Comparison of ENCODE assay signal across 7 cellular contexts in genomic region chr3:35946121-35946856, GRCh38.
DNase-seq lines count a peak whose midpoint lies in the region; ATAC-seq and TF ChIP-seq lines count a peak whose summit lies in the region.

No MANE protein-coding gene starts in this region.

- H3K4me1 Mint-ChIP-seq in brain (peaks cover 11% of the 10 kb centered on the region), neural crest cell (no peaks in the 10 kb centered on the region)

- H3K27me3 Mint-ChIP-seq in brain, result no peaks in the 10 kb centered on the region
- peaks cover 2% of the 10 kb centered on the region for H3K27me3 Mint-ChIP-seq in neural crest cell (ENCODE audit: low read depth)

- DNase-seq in M059J (ENCODE audit: low read depth) (peak; percentile 36), neural crest cell (ENCODE audit: low read depth, low spot score) (no peak), NCI-H187 treated with DMSO at 0.1 percent for 48 hours (lab: John Stamatoyannopoulos, UW) (no peak), G401 (ENCODE audit: low spot score) (no peak)

- H3K27ac Mint-ChIP-seq in brain (peak overlapping the region in 2 of 5 experiments; percentile 9 to 54), neural crest cell (ENCODE audit: unreplicated experiment) (no peak overlapping the region)

- in situ Hi-C loops in G401 (cut with HindIII; ENCODE audit: low sequenced_read_pairs), result no loop called here

- H3K9me3 Mint-ChIP-seq in brain (peaks cover 0 to 4% (median 0%) of the 10 kb centered on the region in 5 experiments), neural crest cell (no peaks in the 10 kb centered on the region)

- no peak for ATAC-seq in HG03342 (IDR thresholded peaks at IDR 0.05; ENCODE audit: unreplicated experiment)

- TF ChIP-seq CTCF in GM12873 (IDR thresholded peaks at IDR 0.05; ENCODE audit: insufficient read depth, low read depth, low read length, missing control alignments) (peak; percentile 42), brain (conservative IDR thresholded peaks at IDR 0.05) (peak; percentile 52 to 61), neural crest cell (conservative IDR thresholded peaks at IDR 0.05) (peak; percentile 65)

- H3K4me3 Mint-ChIP-seq in brain (no peak overlapping the region), neural crest cell (no peak overlapping the region)

- H3K36me3 Mint-ChIP-seq in brain (no peaks in the 10 kb centered on the region), neural crest cell (ENCODE audit: low read depth) (no peaks in the 10 kb centered on the region)
